ENCODE assay signal across 9 cellular contexts in the genomic region with DNA sequence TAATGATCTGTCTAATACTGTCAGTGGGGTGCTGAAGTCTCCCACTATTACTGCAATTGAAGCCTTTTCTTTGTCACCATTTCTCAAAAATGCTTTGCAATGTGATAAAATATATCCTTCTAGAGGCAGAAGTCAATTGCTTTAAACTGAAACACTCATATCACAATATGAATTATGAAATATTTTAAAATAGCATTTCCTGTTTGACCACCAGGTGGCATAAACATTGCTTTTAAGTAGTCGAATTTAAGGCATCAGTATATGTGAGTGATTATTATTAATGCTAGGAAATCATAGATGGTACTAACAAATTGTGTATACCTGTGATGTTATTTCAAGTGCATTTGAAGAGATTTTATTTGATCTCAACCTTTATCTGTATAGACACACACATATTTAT.
DNase-seq lines count a peak whose midpoint lies in the region; ATAC-seq and TF ChIP-seq lines count a peak whose summit lies in the region.
"Had no signal": no experiment of that assay in that cellular context is flagged by ENCODE, and none has a peak within 500 bp of the region (broad histone marks: within the 10 kb centered on the region; RNA-seq: fewer than 3 reads in every experiment).

No MANE protein-coding gene starts in this region.

- DNase-seq in AG04450 (ENCODE audit: low read depth, low spot score): no peak
- peak; percentile 3 for DNase-seq in GM23338 (ENCODE audit: low spot score)
- DNase-seq in SK-N-SH: peak; percentile 11
- peak; percentile 10 for DNase-seq in glomerular endothelial cell (ENCODE audit: extremely low read depth, low read depth, low spot score)
- DNase-seq in immature natural killer cell: no peak
- no peak for DNase-seq in HEK293T (ENCODE audit: extremely low spot score)
- no peak for DNase-seq in mesenteric fat pad (ENCODE audit: low spot score)
- DNase-seq in A172 (ENCODE audit: low spot score): no peak
- DNase-seq: NCI-H1436 treated with DMSO at 0.1 percent for 48 hours had no signal

- H3K4me3 Mint-ChIP-seq in GM23338 (no peak overlapping the region), immature natural killer cell (no peak overlapping the region)

- H3K4me1 Mint-ChIP-seq in GM23338 (no peaks in the 10 kb centered on the region), immature natural killer cell (no peaks in the 10 kb centered on the region)

- H3K27me3 Mint-ChIP-seq in GM23338 (ENCODE audit: insufficient read depth, low read depth, poor library complexity): no peaks in the 10 kb centered on the region
- H3K27me3 Mint-ChIP-seq in immature natural killer cell (ENCODE audit: low read depth in 3 of 3): peaks cover 0 to 2% (median 0%) of the 10 kb centered on the region in 3 donors

- H3K9me3 Mint-ChIP-seq in GM23338 (peaks cover 43% of the 10 kb centered on the region), immature natural killer cell (peaks cover 13 to 38% (median 19%) of the 10 kb centered on the region in 6 donors)

- H3K36me3 ChIP-seq in GM23338 (ENCODE audit: insufficient read depth): no peaks in the 10 kb centered on the region
- no peaks in the 10 kb centered on the region for H3K36me3 ChIP-seq in SK-N-SH (replicated peaks in 1 of 2; ENCODE audit: control insufficient read depth in 1 of 2, insufficient read depth in 2 of 2, low read length in 1 of 2)

- no peaks in the 10 kb centered on the region for H3K79me2 ChIP-seq in GM23338 (replicated peaks; ENCODE audit: insufficient read depth)
- H3K79me2 ChIP-seq in SK-N-SH (ENCODE audit: insufficient read depth): no peaks in the 10 kb centered on the region

- H3K4me2 ChIP-seq in GM23338 (no peak overlapping the region), SK-N-SH (no peak overlapping the region)

- H2AFZ ChIP-seq in GM23338 (no peak overlapping the region), SK-N-SH (ENCODE audit: low read depth) (no peak overlapping the region)

- H3K27ac Mint-ChIP-seq in GM23338 (no peak overlapping the region), immature natural killer cell (no peak overlapping the region)

- WGBS in SK-N-SH (ENCODE audit: low lambda C conversion rate): 0% methylated on average over 1 of the region's 1 CpG

- H3K9ac ChIP-seq in SK-N-SH: no peak overlapping the region

- TF ChIP-seq EP300 in SK-N-SH (IDR thresholded peaks at IDR 0.05; ENCODE audit: borderline replicate concordance in 1 of 2, low read depth in 1 of 2, low read length in 1 of 2): no peak

- H3K27ac ChIP-seq in AG04450 (ENCODE audit: low read depth, low read length) (no peak overlapping the region), GM23338 (ENCODE audit: low read depth) (no peak overlapping the region), SK-N-SH (ENCODE audit: low read depth in 2 of 2, low read length in 1 of 2) (no peak overlapping the region)

- H3K9me2 ChIP-seq in GM23338 (ENCODE audit: insufficient read depth) (no peaks in the 10 kb centered on the region), SK-N-SH (no peaks in the 10 kb centered on the region)

- H3K9me3 ChIP-seq in AG04450 (ENCODE audit: control insufficient read depth, insufficient read depth, low read length) (peaks cover 8% of the 10 kb centered on the region; the same call in 1 of the 2 replicates), SK-N-SH (no peaks in the 10 kb centered on the region)

- POLR2A ChIA-PET in AG04450 (lab: Yijun Ruan, JAX) (no interaction called here), SK-N-SH (lab: Yijun Ruan, JAX) (no interaction called here), HEK293T (lab: Yijun Ruan, JAX) (no interaction called here)

- peaks cover 8% of the 10 kb centered on the region; the same call in 2 of the 3 replicates for H3K36me3 Mint-ChIP-seq in GM23338 (ENCODE audit: low read depth)
- H3K36me3 Mint-ChIP-seq in immature natural killer cell: peaks cover 0 to 5% (median 4%) of the 10 kb centered on the region in 3 donors

- peak; percentile 38 for TF ChIP-seq CTCF in AG04450 (IDR thresholded peaks at IDR 0.05; ENCODE audit: low read depth, low read length)
- peak in 1 of 2 experiments; percentile 66; a peak in 3 of 4 replicates for TF ChIP-seq CTCF in GM23338 (conservative IDR thresholded peaks at IDR 0.05; ENCODE audit: low read depth in 2 of 2)
- TF ChIP-seq CTCF in SK-N-SH (IDR thresholded peaks at IDR 0.05): peak; percentile 74

- H3F3A ChIP-seq in GM23338 (replicated peaks; ENCODE audit: low read depth) (no peaks in the 10 kb centered on the region), SK-N-SH (replicated peaks; ENCODE audit: insufficient read depth) (no peaks in the 10 kb centered on the region)

- H3K4me1 ChIP-seq in GM23338 (ENCODE audit: insufficient read depth): no peaks in the 10 kb centered on the region
- H3K4me1 ChIP-seq in SK-N-SH (ENCODE audit: control insufficient read depth in 1 of 2, insufficient read depth in 2 of 2, low read depth in 1 of 2, low read length in 1 of 2): no peaks in the 10 kb centered on the region

- H3K4me3 ChIP-seq in AG04450 (ENCODE audit: low read depth, low read length) (no peak overlapping the region), GM23338 (no peak overlapping the region), SK-N-SH (ENCODE audit: low read depth in 2 of 2, low read length in 1 of 2) (no peak overlapping the region)

- peak; percentile 54 for TF ChIP-seq RAD21 in SK-N-SH (IDR thresholded peaks at IDR 0.05; ENCODE audit: low read length)

- ATAC-seq in GM23338: no peak

- H4K20me1 ChIP-seq in GM23338 (replicated peaks; ENCODE audit: insufficient read depth) (no peaks in the 10 kb centered on the region), SK-N-SH (ENCODE audit: insufficient read depth) (no peaks in the 10 kb centered on the region)

- CTCF ChIA-PET in AG04450 (lab: Charles Lee) (no interaction called here), SK-N-SH (lab: Yijun Ruan, JAX) (no interaction called here), HEK293T (lab: Yijun Ruan, JAX) (no interaction called here)

- H3K27me3 ChIP-seq in AG04450 (ENCODE audit: control insufficient read depth, insufficient read depth, low read length): no peaks in the 10 kb centered on the region
- no peaks in the 10 kb centered on the region for H3K27me3 ChIP-seq in GM23338 (ENCODE audit: insufficient read depth)
- no peaks in the 10 kb centered on the region for H3K27me3 ChIP-seq in SK-N-SH (ENCODE audit: insufficient read depth)

TF ChIP-seq in GM23338, 12 proteins besides CTCF, POLR2A, EP300 and RAD21 (continues in another document):
- TF ChIP-seq EZH2 (IDR thresholded peaks at IDR 0.05; ENCODE audit: low read depth, unreplicated experiment): no peak
- no peak for TF ChIP-seq ZNF331 (CRISPR knock-in tag; IDR thresholded peaks at IDR 0.05; ENCODE audit: low read depth)
- TF ChIP-seq JUNB (IDR thresholded peaks at IDR 0.05; ENCODE audit: unreplicated experiment): no peak
- no peak for TF ChIP-seq NANOG (IDR thresholded peaks at IDR 0.05; ENCODE audit: borderline replicate concordance)
- TF ChIP-seq EZH2phosphoT487 (IDR thresholded peaks at IDR 0.05; ENCODE audit: unreplicated experiment): no peak
- no peak for TF ChIP-seq CREB1 (CRISPR knock-in tag; IDR thresholded peaks at IDR 0.05; ENCODE audit: low read depth)
- TF ChIP-seq POLR2AphosphoS5 (IDR thresholded peaks at IDR 0.05; ENCODE audit: low read depth): no peak
- no peak for TF ChIP-seq ZNF114 (CRISPR knock-in tag; IDR thresholded peaks at IDR 0.05)

TF ChIP-seq in HEK293T, 16 proteins besides CTCF, POLR2A, EP300 and RAD21:
- TF ChIP-seq TARDBP (IDR thresholded peaks at IDR 0.05): no peak
- TF ChIP-seq SP1 (IDR thresholded peaks at IDR 0.05): no peak
- TF ChIP-seq ELF4 (IDR thresholded peaks at IDR 0.05): no peak
- TF ChIP-seq SUZ12 (IDR thresholded peaks at IDR 0.05): no peak
TF ChIP-seq in HEK293T: peak in this region for 0.

Comparison
In these comparisons a context has a peak if more than half of its experiments do, and no peak if none do; other contexts are left out.
1. DNase-seq: peak in GM23338 (single experiment), SK-N-SH (single experiment) and glomerular endothelial cell (single experiment); none in AG04450 (single experiment), immature natural killer cell (0 of 3), HEK293T (single experiment), mesenteric fat pad (single experiment) and A172 (single experiment).